11 cellular contexts compared by ENCODE assay signal in genomic region chr14:99245541-99246511, GRCh38. TPM values are rescaled to one million over a fixed set of nuclear protein-coding genes. Genes with fewer than 3 reads are reported as not detected.
DNase-seq lines count a peak whose midpoint lies in the region; ATAC-seq and TF ChIP-seq lines count a peak whose summit lies in the region.
"Had no signal": no experiment of that assay in that cellular context is flagged by ENCODE, and none has a peak within 500 bp of the region (broad histone marks: within the 10 kb centered on the region; RNA-seq: fewer than 3 reads in every experiment).

No MANE protein-coding gene starts in this region.

- no peaks in the 10 kb centered on the region for H3K9me3 Mint-ChIP-seq in natural killer cell
- no peaks in the 10 kb centered on the region for H3K9me3 Mint-ChIP-seq in natural killer cell treated with Interleukin-12 subunit alpha and Interleukin-12 subunit beta and Interleukin-15 and Interleukin-18, amount 100 ng/mL, for 72 hours
- H3K9me3 Mint-ChIP-seq in nephron: no peaks in the 10 kb centered on the region

- peak overlapping the region in 1 of 2 donors; percentile 96 for H3K27ac Mint-ChIP-seq in natural killer cell
- peak overlapping the region in 1 of 2 donors; percentile 95 for H3K27ac Mint-ChIP-seq in natural killer cell treated with Interleukin-12 subunit alpha and Interleukin-12 subunit beta and Interleukin-15 and Interleukin-18, amount 100 ng/mL, for 72 hours
- H3K27ac Mint-ChIP-seq in nephron: peak overlapping the region; percentile 74 to 88 (median 84)

- no peak for TF ChIP-seq CTCF in natural killer cell (IDR thresholded peaks at IDR 0.05)
- no peak for TF ChIP-seq CTCF in nephron (IDR thresholded peaks at IDR 0.05; ENCODE audit: unreplicated experiment in 3 of 3)

- peak overlapping the region; percentile 75 for H3K4me3 Mint-ChIP-seq in natural killer cell
- H3K4me3 Mint-ChIP-seq in natural killer cell treated with Interleukin-12 subunit alpha and Interleukin-12 subunit beta and Interleukin-15 and Interleukin-18, amount 100 ng/mL, for 72 hours: no peak overlapping the region
- peak overlapping the region; percentile 75 to 80 (median 77) for H3K4me3 Mint-ChIP-seq in nephron

- peaks cover 79 to 83% of the 10 kb centered on the region in 2 donors for H3K4me1 Mint-ChIP-seq in natural killer cell
- H3K4me1 Mint-ChIP-seq in natural killer cell treated with Interleukin-12 subunit alpha and Interleukin-12 subunit beta and Interleukin-15 and Interleukin-18, amount 100 ng/mL, for 72 hours (ENCODE audit: low read depth in 2 of 2): peaks cover 65 to 75% of the 10 kb centered on the region in 2 donors
- peaks cover 68% of the 10 kb centered on the region for H3K4me1 Mint-ChIP-seq in nephron

- no peaks in the 10 kb centered on the region for H3K27me3 ChIP-seq in effector memory CD4-positive, alpha-beta T cell (replicated peaks; ENCODE audit: control insufficient read depth, insufficient read depth, low read length, poor library complexity, severe bottlenecking)

- H3K4me3 ChIP-seq in effector memory CD4-positive, alpha-beta T cell (ENCODE audit: insufficient read depth, low read depth, low read length, poor library complexity, severe bottlenecking): peak overlapping the region; percentile 52
- H3K4me3 ChIP-seq: lung had no signal

- ATAC-seq in natural killer cell (peak in 1 of 3 donors; percentile 3), GM21360 (IDR thresholded peaks at IDR 0.05; ENCODE audit: unreplicated experiment) (no peak), GM18517 (IDR thresholded peaks at IDR 0.05; ENCODE audit: unreplicated experiment) (no peak), HG02571 (IDR thresholded peaks at IDR 0.05; ENCODE audit: unreplicated experiment) (no peak)
- ATAC-seq in natural killer cell treated with Interleukin-12 subunit alpha and Interleukin-12 subunit beta and Interleukin-15 and Interleukin-18, amount 100 ng/mL, for 72 hours: no peak

- peaks cover 13% of the 10 kb centered on the region for H3K36me3 ChIP-seq in effector memory CD4-positive, alpha-beta T cell (ENCODE audit: control insufficient read depth, insufficient read depth, low read length)

- H3K27me3 Mint-ChIP-seq in natural killer cell (ENCODE audit: low read depth in 2 of 2) (no peaks in the 10 kb centered on the region), nephron (ENCODE audit: low read depth) (peaks cover 78% of the 10 kb centered on the region)
- no peaks in the 10 kb centered on the region for H3K27me3 Mint-ChIP-seq in natural killer cell treated with Interleukin-12 subunit alpha and Interleukin-12 subunit beta and Interleukin-15 and Interleukin-18, amount 100 ng/mL, for 72 hours

- H3K4me1 ChIP-seq in effector memory CD4-positive, alpha-beta T cell (ENCODE audit: control insufficient read depth, insufficient read depth, low read length, poor library complexity, severe bottlenecking): peaks cover 91% of the 10 kb centered on the region

- intact Hi-C loops in natural killer cell (cut with micrococcal nuclease): no loop called here

- H3K36me3 Mint-ChIP-seq in natural killer cell (no peaks in the 10 kb centered on the region), nephron (ENCODE audit: low read depth) (no peaks in the 10 kb centered on the region)
- no peaks in the 10 kb centered on the region for H3K36me3 Mint-ChIP-seq in natural killer cell treated with Interleukin-12 subunit alpha and Interleukin-12 subunit beta and Interleukin-15 and Interleukin-18, amount 100 ng/mL, for 72 hours

- H3K27ac ChIP-seq in effector memory CD4-positive, alpha-beta T cell (ENCODE audit: insufficient read depth, low read length, poor library complexity, severe bottlenecking): peak overlapping the region; percentile 97

- no peaks in the 10 kb centered on the region for H3K9me3 ChIP-seq in effector memory CD4-positive, alpha-beta T cell (ENCODE audit: control insufficient read depth, low read length)

- DNase-seq in natural killer cell (no peak), NCI-H446 (lab: John Stamatoyannopoulos, UW) (no peak)
- no peak for DNase-seq in natural killer cell treated with Interleukin-12 subunit alpha and Interleukin-12 subunit beta and Interleukin-15 and Interleukin-18, amount 100 ng/mL, for 72 hours (ENCODE audit: low spot score)
- no peak for DNase-seq in effector memory CD4-positive, alpha-beta T cell
- DNase-seq: COR-L47, NCI-H526 treated with DMSO at 0.1 percent for 48 hours had no signal

RNA-seq across cellular contexts. Expression of gene BCL11B, which starts 26.2 kb away (rescaled TPM):
- total RNA-seq in natural killer cell: 10 to 100 TPM; 43.5 to 61.5 (median 56.2) TPM
- total RNA-seq in natural killer cell treated with Interleukin-12 subunit alpha and Interleukin-12 subunit beta and Interleukin-15 and Interleukin-18, amount 100 ng/mL, for 72 hours: 10 to 100 TPM; 12.9 to 27.6 TPM
